ENCODE assay signal across 9 cellular contexts in the genomic region with DNA sequence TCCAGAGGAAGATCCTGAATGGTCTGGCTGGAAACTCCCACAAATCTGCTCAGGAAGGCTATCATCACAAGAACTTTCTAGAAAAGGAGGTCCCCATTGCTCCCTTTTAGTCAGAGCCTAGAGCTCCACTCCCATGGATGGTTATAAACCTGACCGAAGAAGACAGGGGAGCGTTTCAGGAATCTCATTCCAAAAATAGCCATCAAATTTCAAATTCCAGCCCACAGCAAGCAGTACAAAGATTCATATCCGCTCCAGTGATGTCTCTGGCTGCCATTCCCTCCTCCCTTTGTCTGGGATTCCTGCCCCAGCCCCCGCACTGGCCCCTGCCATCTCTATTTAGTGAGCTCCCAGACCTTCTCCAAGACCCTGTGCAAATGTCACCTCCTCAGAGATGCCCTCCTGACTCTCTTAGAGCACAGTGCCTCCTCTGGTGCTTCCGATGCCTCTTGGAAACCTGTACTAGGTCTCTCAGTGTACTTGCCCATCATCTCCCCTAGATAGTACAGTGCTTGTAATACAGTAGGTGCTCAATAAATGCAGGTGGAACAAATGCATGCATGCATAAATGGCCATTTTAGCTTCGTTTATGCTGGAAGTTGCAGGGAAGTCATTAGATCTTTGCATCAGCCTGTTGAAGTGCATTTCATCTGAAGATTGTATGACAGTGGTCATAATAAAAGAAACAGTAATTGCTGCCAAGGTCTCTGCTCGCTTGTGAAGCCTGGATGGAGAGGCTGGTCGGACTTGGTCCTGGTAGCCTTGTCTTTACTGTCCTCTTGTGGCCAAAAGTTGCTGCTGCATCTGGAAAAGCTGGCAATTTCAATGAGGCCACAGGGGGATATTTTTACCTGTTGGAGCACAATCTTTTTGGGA. TPM values are rescaled to one million over a fixed set of nuclear protein-coding genes. Genes with fewer than 3 reads are reported as not detected.
DNase-seq lines count a peak whose midpoint lies in the region; ATAC-seq and TF ChIP-seq lines count a peak whose summit lies in the region.
"Had no signal": no experiment of that assay in that cellular context is flagged by ENCODE, and none has a peak within 500 bp of the region (broad histone marks: within the 10 kb centered on the region; RNA-seq: fewer than 3 reads in every experiment).

No MANE protein-coding gene starts in this region.

- TF ChIP-seq CTCF in ascending aorta (IDR thresholded peaks at IDR 0.05) (peak; percentile 96 to 99 (median 97)), gastrocnemius medialis (IDR thresholded peaks at IDR 0.05 in 4 of 5, conservative IDR thresholded peaks at IDR 0.05 in 1 of 5) (peak; percentile 87 to 98 (median 98))

- ATAC-seq in GM18502 (IDR thresholded peaks at IDR 0.05; ENCODE audit: poor library complexity, unreplicated experiment) (peak; percentile 75), HG03342 (IDR thresholded peaks at IDR 0.05; ENCODE audit: unreplicated experiment) (peak; percentile 63), gastrocnemius medialis (peak; percentile 86 to 92)

- no peak overlapping the region for H3K4me3 ChIP-seq in ascending aorta
- no peak overlapping the region for H3K4me3 ChIP-seq in gastrocnemius medialis
- H3K4me3 ChIP-seq: SK-N-MC had no signal

- TF ChIP-seq POLR2A in gastrocnemius medialis (IDR thresholded peaks at IDR 0.05) = no peak

- in situ Hi-C loops in gastrocnemius medialis (cut with MboI; ENCODE audit: low sequenced_read_pairs in 4 of 4) = no loop called here

- H3K27ac ChIP-seq in ascending aorta (peak overlapping the region; percentile 7 to 31), gastrocnemius medialis (no peak overlapping the region)
- H3K27ac ChIP-seq: SK-N-MC had no signal

- DNase-seq in C1 segment of cervical spinal cord (lab: John Stamatoyannopoulos, UW) (peak in 9 of 14 donors; percentile 1 to 48 (median 5)), NCI-H82 (lab: John Stamatoyannopoulos, UW) (peak; percentile 65), ascending aorta (ENCODE audit: low spot score in 2 of 2) (peak in 1 of 2 donors; percentile 85), hepatic stellate cell (ENCODE audit: low spot score) (peak; percentile 69), gastrocnemius medialis (peak; percentile 46 to 62)
- DNase-seq in central memory CD4-positive, alpha-beta T cell = no peak

- H3K27me3 ChIP-seq in ascending aorta = no peaks in the 10 kb centered on the region
- H3K27me3 ChIP-seq in gastrocnemius medialis = no peaks in the 10 kb centered on the region

- intact Hi-C loops in ascending aorta (cut with DNase I) = loop anchor here (1.0 to 5.0 kb wide), 7 partner anchors 26 to 1049 kb away; no protein-coding TSS in a partner anchor
- intact Hi-C loops in gastrocnemius medialis (cut with DNase I; ENCODE audit: low total_unique reads) = loop anchor here (1.0 kb wide), 1 partner anchor 42 kb away; no protein-coding TSS in a partner anchor

- no peaks in the 10 kb centered on the region for H3K36me3 ChIP-seq in ascending aorta
- no peaks in the 10 kb centered on the region for H3K36me3 ChIP-seq in gastrocnemius medialis

- H3K4me1 ChIP-seq in ascending aorta (peaks cover 0 to 20% of the 10 kb centered on the region in 2 donors), gastrocnemius medialis (peaks cover 0 to 3% of the 10 kb centered on the region in 2 donors)

- no peaks in the 10 kb centered on the region for H3K9me3 ChIP-seq in ascending aorta
- no peaks in the 10 kb centered on the region for H3K9me3 ChIP-seq in gastrocnemius medialis

RNA-seq across cellular contexts. Expression of a gene that starts 32.0 kb away (rescaled TPM):
- not detected for total RNA-seq in ascending aorta
- under 1 TPM in 2 of 4 donors, not detected in 2; 0.26 to 0.60 TPM for total RNA-seq in gastrocnemius medialis

Comparison
In these comparisons a context has a peak if more than half of its experiments do, and no peak if none do; other contexts are left out.
1. H3K27ac ChIP-seq: peak in ascending aorta (2 of 2); none in gastrocnemius medialis (0 of 4).
2. Peak in every context shown above with its lines, with median percentiles within 50 percentile points of each other: ATAC-seq.